25 cellular contexts compared by ENCODE assay signal in genomic region chr13:40442191-40442590, GRCh38.
DNase-seq lines count a peak whose midpoint lies in the region; ATAC-seq and TF ChIP-seq lines count a peak whose summit lies in the region.
"Had no signal": no experiment of that assay in that cellular context is flagged by ENCODE, and none has a peak within 500 bp of the region (broad histone marks: within the 10 kb centered on the region; RNA-seq: fewer than 3 reads in every experiment).

No MANE protein-coding gene starts in this region.

- H3K9me3 ChIP-seq in DOHH2 (ENCODE audit: control insufficient read depth, insufficient read depth, low read length) (no peaks in the 10 kb centered on the region), WERI-Rb-1 (ENCODE audit: severe bottlenecking) (no peaks in the 10 kb centered on the region), gastrocnemius medialis (no peaks in the 10 kb centered on the region), uterus (no peaks in the 10 kb centered on the region)
- H3K9me3 ChIP-seq: BE2C, MG63, suprapubic skin had no signal

- peaks cover 3% of the 10 kb centered on the region; the same call in 1 of the 2 replicates for H3K36me3 ChIP-seq in DOHH2 (ENCODE audit: control insufficient read depth, low read length)
- H3K36me3 ChIP-seq in WERI-Rb-1: no peaks in the 10 kb centered on the region
- no peaks in the 10 kb centered on the region for H3K36me3 ChIP-seq in gastrocnemius medialis
- no peaks in the 10 kb centered on the region for H3K36me3 ChIP-seq in uterus
- H3K36me3 ChIP-seq: BE2C, MG63, neural progenitor cell, suprapubic skin had no signal

- peaks cover 16% of the 10 kb centered on the region for H3F3A ChIP-seq in DOHH2 (ENCODE audit: control insufficient read depth, insufficient read depth)

- H3K4me2 ChIP-seq in DOHH2 (ENCODE audit: low read length): no peak overlapping the region
- H3K4me2 ChIP-seq: neural progenitor cell had no signal

- H3K9me2 ChIP-seq in DOHH2 (replicated peaks; ENCODE audit: control insufficient read depth, low read length): no peaks in the 10 kb centered on the region

- H3K4me3 ChIP-seq in DOHH2 (ENCODE audit: low read length) (no peak overlapping the region), WERI-Rb-1 (ENCODE audit: low read depth, low read length) (no peak overlapping the region), gastrocnemius medialis (no peak overlapping the region), uterus (no peak overlapping the region)
- H3K4me3 ChIP-seq: MG63, neural progenitor cell, suprapubic skin had no signal

- TF ChIP-seq POLR2A in gastrocnemius medialis (IDR thresholded peaks at IDR 0.05) (no peak), uterus (IDR thresholded peaks at IDR 0.05) (no peak)

- peak; percentile 69 for ATAC-seq in left ventricle myocardium superior
- no peak for ATAC-seq in gastrocnemius medialis
- ATAC-seq: PC-3; stimulated activated naive B cell treated with anti-CD40 and anti-IgM and Interleukin-4, amounts not matched to agents 10 μg/mL and 1 μg/mL and 100 μg/mL, for 72 hours had no signal

- H3K27ac ChIP-seq in DOHH2 (ENCODE audit: low read depth, low read length) (0 out of 2 replicates have a peak overlapping the region, but pooled peaks have one; percentile 3), WERI-Rb-1 (no peak overlapping the region), gastrocnemius medialis (peak overlapping the region; percentile 72 to 79 (median 76)), uterus (no peak overlapping the region)
- H3K27ac ChIP-seq: HL-60, neural progenitor cell, suprapubic skin had no signal

- H3K27me3 ChIP-seq in DOHH2 (ENCODE audit: control insufficient read depth, low read length) (no peaks in the 10 kb centered on the region), WERI-Rb-1 (ENCODE audit: insufficient read depth, low read depth, severe bottlenecking) (no peaks in the 10 kb centered on the region), gastrocnemius medialis (no peaks in the 10 kb centered on the region), uterus (no peaks in the 10 kb centered on the region)
- H3K27me3 ChIP-seq: BE2C, MG63, neural progenitor cell, suprapubic skin had no signal

- TF ChIP-seq CTCF in DOHH2 (IDR thresholded peaks at IDR 0.05; ENCODE audit: low read depth, low read length, poor library complexity, severe bottlenecking) (no peak), WERI-Rb-1 (IDR thresholded peaks at IDR 0.05; ENCODE audit: low read depth, low read length) (no peak), gastrocnemius medialis (IDR thresholded peaks at IDR 0.05 in 4 of 5, conservative IDR thresholded peaks at IDR 0.05 in 1 of 5) (no peak), uterus (IDR thresholded peaks at IDR 0.05) (no peak)

- DNase-seq in WERI-Rb-1 (peak; percentile 12), left ventricle myocardium superior (peak; percentile 80), gastrocnemius medialis (no peak), uterus (no peak), Kasumi-1 (lab: John Stamatoyannopoulos, UW) (no peak), cerebellar nuclear complex (lab: John Stamatoyannopoulos, UW) (no peak)
- DNase-seq: ACHN; activated CD4-positive, alpha-beta T cell treated with anti-CD3 and anti-CD28 coated beads for 4 hours; amniotic stem cell; BE2C; DMS153; H9; immature natural killer cell; KG1; left cardiac atrium; MG63; NCI-H1105; NCI-H187 treated with DMSO at 0.1 percent for 48 hours; NCI-H510A treated with DMSO at 0.1 percent for 48 hours; PC-3; stimulated activated naive B cell treated with anti-CD40 and anti-IgM and Interleukin-4, amounts not matched to agents 10 μg/mL and 1 μg/mL and 100 μg/mL, for 72 hours had no signal

- in situ Hi-C loops in gastrocnemius medialis (cut with MboI; ENCODE audit: low sequenced_read_pairs in 4 of 4): loop anchor here in 2 of 4 donors (10.0 kb wide), 2 partner anchors 207 to 223 kb away; partner anchors contain the start of gene FOXO1 (in 1 of the 2)

- intact Hi-C loops in left ventricle myocardium superior (cut with micrococcal nuclease) (no loop called here), gastrocnemius medialis (cut with DNase I; ENCODE audit: low total_unique reads) (no loop called here), uterus (cut with DNase I; ENCODE audit: low total_unique reads) (no loop called here)

- H3K79me2 ChIP-seq in DOHH2 (ENCODE audit: control insufficient read depth, low read length): 0 out of 2 replicates have a peak, but pooled peaks cover 2% of the 10 kb centered on the region

- no peaks in the 10 kb centered on the region for H4K20me1 ChIP-seq in DOHH2 (ENCODE audit: control insufficient read depth, insufficient read depth, low read depth, low read length)

- peaks cover 96% of the 10 kb centered on the region for H3K4me1 ChIP-seq in DOHH2 (ENCODE audit: control insufficient read depth, low read length)
- peaks cover 55 to 58% of the 10 kb centered on the region in 2 donors for H3K4me1 ChIP-seq in gastrocnemius medialis
- peaks cover 0 to 16% of the 10 kb centered on the region in 2 donors for H3K4me1 ChIP-seq in uterus
- H3K4me1 ChIP-seq: BE2C had no signal

Comparison
In these comparisons a context has a peak if more than half of its experiments do, and no peak if none do; other contexts are left out.
1. H3K27ac ChIP-seq: peak in DOHH2 (single experiment) and gastrocnemius medialis (4 of 4); none in WERI-Rb-1 (single experiment) and uterus (0 of 2).
2. DNase-seq: peak in WERI-Rb-1 (single experiment) and left ventricle myocardium superior (single experiment); none in gastrocnemius medialis (0 of 2), uterus (0 of 2), Kasumi-1 (0 of 2) and cerebellar nuclear complex (0 of 2).